ENCODE assay signal across 20 cellular contexts in the genomic region with DNA sequence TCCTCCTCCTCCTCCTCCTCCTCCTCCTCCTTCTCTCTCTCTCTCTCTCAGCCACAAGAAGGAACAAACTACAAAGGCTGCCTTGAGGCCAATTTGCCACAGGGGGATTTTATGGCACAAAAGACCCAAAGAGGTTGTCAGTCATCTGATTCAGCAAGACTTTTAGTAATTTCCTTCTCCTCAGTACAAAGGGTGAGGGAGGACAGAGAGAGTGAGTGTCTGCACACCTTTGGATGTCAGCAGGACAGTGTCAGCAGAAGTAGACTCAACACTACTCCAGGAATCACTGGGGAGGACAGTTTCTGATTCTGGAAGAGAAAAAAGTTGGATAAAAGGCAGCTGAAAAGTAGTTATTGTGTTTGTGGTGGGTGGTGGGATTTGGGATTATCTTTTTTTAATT. TPM values are rescaled to one million over a fixed set of nuclear protein-coding genes. Genes with fewer than 3 reads are reported as not detected.
"Had no signal": no experiment of that assay in that cellular context is flagged by ENCODE, and none has a peak within 500 bp of the region (broad histone marks: within the 10 kb centered on the region; RNA-seq: fewer than 3 reads in every experiment).

No MANE protein-coding gene starts in this region.

- H3K9me3 Mint-ChIP-seq: mesothelial cell of epicardium, nephron had no signal

- ATAC-seq: left lobe of liver had no signal

- H3K27me3 ChIP-seq: right atrium auricular region, stomach, vagina had no signal

- H3K4me3 Mint-ChIP-seq: brain, mesothelial cell of epicardium, nephron had no signal

- H3K27ac Mint-ChIP-seq: brain, mesothelial cell of epicardium, nephron had no signal

- H3K27ac ChIP-seq: prostate gland, right atrium auricular region, stomach, vagina, WERI-Rb-1 had no signal

- H3K4me1 Mint-ChIP-seq: mesothelial cell of epicardium, nephron had no signal

- H3K36me3 Mint-ChIP-seq: brain, mesothelial cell of epicardium had no signal

- DNase-seq: activated CD8-positive, alpha-beta memory T cell treated with anti-CD3 and anti-CD28 coated beads, Interleukin-2, amount 50 U/mL, for 4 hours; activated gamma-delta T cell treated with Interleukin-2 at 50 U/mL for 16 hours; activated T-cell treated with anti-CD3 and anti-CD28 coated beads, Interleukin-2, amount 50 U/mL, for 48 hours; anterior cingulate cortex; caudate nucleus; kidney; stimulated activated CD4-positive, alpha-beta T cell treated with anti-CD3 and anti-CD28 coated beads, Interleukin-2, amount 100 ng/mL, for 24 hours; stomach; trophoblast cell; WERI-Rb-1 had no signal

- H3K4me3 ChIP-seq: lung, prostate gland, right atrium auricular region, stomach, vagina had no signal

- H3K36me3 ChIP-seq: prostate gland, right atrium auricular region, stomach, vagina, WERI-Rb-1 had no signal

- H3K9me3 ChIP-seq: prostate gland, right atrium auricular region, stomach, vagina had no signal

- H3K4me1 ChIP-seq: prostate gland, right atrium auricular region, stomach, vagina had no signal

RNA-seq across cellular contexts. Expression of gene TIMD4, which starts 13.6 kb away (rescaled TPM):
- total RNA-seq: dermis microvascular lymphatic vessel endothelial cell, mesothelial cell of epicardium, temporal lobe, vagina had no signal
